Comparison of ENCODE assay signal across 8 cellular contexts in the genomic region with DNA sequence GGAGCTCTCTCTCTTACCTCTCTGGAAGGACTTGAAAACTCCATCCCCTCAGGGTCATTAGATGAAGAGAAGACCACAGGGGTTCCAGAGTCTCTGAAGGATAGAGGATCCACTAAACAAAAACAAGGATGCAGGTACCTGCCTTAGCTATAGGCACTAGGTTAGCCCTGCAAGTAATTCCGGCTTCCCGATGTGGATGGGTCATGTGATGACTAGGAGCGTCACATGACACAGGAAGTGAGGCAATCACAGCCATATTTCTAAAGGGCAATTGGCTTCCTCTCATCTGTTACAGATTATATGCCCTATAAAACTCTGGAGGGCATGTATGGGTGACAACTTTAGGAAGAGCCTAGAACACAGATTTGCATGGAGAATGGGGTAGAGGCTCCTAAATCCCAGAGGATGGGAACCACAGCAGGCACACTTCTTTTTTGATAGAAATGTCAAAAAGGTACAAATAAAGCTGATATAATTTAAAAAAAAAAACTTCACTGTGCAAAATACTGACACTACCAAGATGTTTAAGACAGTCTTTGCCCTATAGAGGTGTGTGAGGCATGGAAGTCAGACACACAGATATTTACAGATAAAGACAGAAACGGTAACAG. TPM values are rescaled to one million over a fixed set of nuclear protein-coding genes. Genes with fewer than 3 reads are reported as not detected.
DNase-seq lines count a peak whose midpoint lies in the region; ATAC-seq and TF ChIP-seq lines count a peak whose summit lies in the region.

No MANE protein-coding gene starts in this region.

- DNase-seq in DMS153 treated with DMSO at 0.1 percent for 48 hours (lab: John Stamatoyannopoulos, UW; ENCODE audit: unreplicated experiment): peak; percentile 92
- DNase-seq in Jurkat, Clone E6-1 (ENCODE audit: low read depth, low spot score): peak; percentile 82
- peak; percentile 68 for DNase-seq in activated CD8-positive, alpha-beta memory T cell treated with anti-CD3 and anti-CD28 coated beads, Interleukin-2, amount 50 U/mL, for 48 hours
- DNase-seq in erythroblast (lab: John Stamatoyannopoulos, UW): peak; percentile 82 to 86
- peak in 1 of 3 donors; percentile 90 for DNase-seq in mucosa of descending colon
- peak; percentile 80 for DNase-seq in stomach

- H3K4me3 ChIP-seq in Jurkat, Clone E6-1 (ENCODE audit: low read length): peak overlapping the region; percentile 58
- H3K4me3 ChIP-seq in OCI-LY3 (ENCODE audit: low read length) (peak overlapping the region; percentile 75), mucosa of descending colon (no peak overlapping the region), stomach (peak overlapping the region; percentile 35 to 49 (median 47))

- no peak for TF ChIP-seq EP300 in stomach (IDR thresholded peaks at IDR 0.05)

- H4K20me1 ChIP-seq in OCI-LY3 (ENCODE audit: insufficient read depth, low read length): no peaks in the 10 kb centered on the region

- H3K27ac ChIP-seq in OCI-LY3 (ENCODE audit: low read length): no peak overlapping the region
- peak overlapping the region in 4 of 5 donors; percentile 33 to 75 (median 56) for H3K27ac ChIP-seq in stomach

- H3K9me3 ChIP-seq in OCI-LY3 (ENCODE audit: insufficient read depth, low read length): no peaks in the 10 kb centered on the region
- H3K9me3 ChIP-seq in mucosa of descending colon: no peaks in the 10 kb centered on the region
- no peaks in the 10 kb centered on the region for H3K9me3 ChIP-seq in stomach

- intact Hi-C loops in mucosa of descending colon (cut with DNase I, micrococcal nuclease) (no loop called here), stomach (cut with DNase I; ENCODE audit: low total_unique reads) (no loop called here)

- H2AFZ ChIP-seq in OCI-LY3 (ENCODE audit: low read depth, low read length): peak overlapping the region; percentile 70; the same call in 1 of the 2 replicates

- no peaks in the 10 kb centered on the region for H3K27me3 ChIP-seq in OCI-LY3 (ENCODE audit: low read depth, low read length)
- no peaks in the 10 kb centered on the region for H3K27me3 ChIP-seq in stomach

- H3K4me2 ChIP-seq in OCI-LY3 (ENCODE audit: low read length): peak overlapping the region; percentile 63

- H3K79me2 ChIP-seq in OCI-LY3 (ENCODE audit: low read length): peaks cover 8% of the 10 kb centered on the region

- WGBS in stomach, 5 donors: 15 to 19% (median 16%) methylated on average over 4 of the region's 4 CpGs

- TF ChIP-seq POLR2A in erythroblast (IDR thresholded peaks at IDR 0.05; ENCODE audit: low read length) (peak; percentile 22), stomach (IDR thresholded peaks at IDR 0.05) (no peak)

- peaks cover 27% of the 10 kb centered on the region for H3K4me1 ChIP-seq in OCI-LY3 (ENCODE audit: low read length)
- H3K4me1 ChIP-seq in mucosa of descending colon (ENCODE audit: low read depth): peaks cover 30% of the 10 kb centered on the region
- H3K4me1 ChIP-seq in stomach: peaks cover 30 to 56% (median 46%) of the 10 kb centered on the region in 4 donors

- no peaks in the 10 kb centered on the region for H3K36me3 ChIP-seq in OCI-LY3 (replicated peaks; ENCODE audit: low read depth, low read length)
- no peaks in the 10 kb centered on the region for H3K36me3 ChIP-seq in mucosa of descending colon (ENCODE audit: low read depth)
- H3K36me3 ChIP-seq in stomach: peaks cover 15 to 36% (median 33%) of the 10 kb centered on the region in 4 donors

- H3K9ac ChIP-seq in OCI-LY3 (ENCODE audit: low read length): 0 out of 2 replicates have a peak overlapping the region, but pooled peaks have one; percentile 17

- no peak for TF ChIP-seq CTCF in OCI-LY3 (IDR thresholded peaks at IDR 0.05; ENCODE audit: low read depth, low read length)
- no peak for TF ChIP-seq CTCF in mucosa of descending colon (IDR thresholded peaks at IDR 0.05)
- no peak for TF ChIP-seq CTCF in stomach (IDR thresholded peaks at IDR 0.05)

- peak; percentile 68 for ATAC-seq in mucosa of descending colon
- ATAC-seq in HG03280 (IDR thresholded peaks at IDR 0.05; ENCODE audit: unreplicated experiment): no peak

RNA-seq across cellular contexts. Expression of gene ENTREP3, which starts 14.1 kb away (rescaled TPM):
- polyA plus RNA-seq in Jurkat, Clone E6-1 (2012; ENCODE audit: insufficient read depth, insufficient read length): 18.4 TPM
- total RNA-seq in mucosa of descending colon (10 to 100 TPM; 16.9 to 42.6 (median 20.4) TPM), stomach (10 to 100 TPM in 4 of 5 donors, 1 to 10 TPM in 1; 2.8 to 77.9 (median 19.6) TPM)
- 10 to 100 TPM in 2 of 3 donors, 1 to 10 TPM in 1; 9.7 to 20.5 (median 11.6) TPM for polyA plus RNA-seq in stomach

RNA-seq across cellular contexts. Expression of gene SCAMP3, which starts 21.0 kb away (rescaled TPM):
- 92.0 TPM for polyA plus RNA-seq in Jurkat, Clone E6-1 (2012; ENCODE audit: insufficient read depth, insufficient read length)
- 10 to 100 TPM; 43.6 to 53.4 (median 46.8) TPM for total RNA-seq in mucosa of descending colon
- total RNA-seq in stomach: 10 to 100 TPM in 4 of 5 donors, 1 to 10 TPM in 1; 7.0 to 32.6 (median 24.1) TPM
- polyA plus RNA-seq in stomach: 10 to 100 TPM; 25.8 to 48.4 (median 45.4) TPM

RNA-seq across cellular contexts. Expression of gene CLK2, which starts 32.1 kb away (rescaled TPM):
- 84.2 TPM for polyA plus RNA-seq in Jurkat, Clone E6-1 (2012; ENCODE audit: insufficient read depth, insufficient read length)
- 10 to 100 TPM; 43.7 to 51.7 (median 47.8) TPM for total RNA-seq in mucosa of descending colon
- 10 to 100 TPM; 29.7 to 77.6 (median 53.6) TPM for total RNA-seq in stomach
- polyA plus RNA-seq in stomach: 10 to 100 TPM; 16.0 to 46.4 (median 17.0) TPM

RNA-seq across cellular contexts. Expression of gene MTX1, which starts 32.7 kb away (rescaled TPM):
- polyA plus RNA-seq in Jurkat, Clone E6-1 (2012; ENCODE audit: insufficient read depth, insufficient read length): 75.4 TPM
- 10 to 100 TPM; 26.1 to 41.1 (median 35.6) TPM for total RNA-seq in mucosa of descending colon
- 10 to 100 TPM in 4 of 5 donors, 1 to 10 TPM in 1; 1.2 to 54.9 (median 25.2) TPM for total RNA-seq in stomach
- 10 to 100 TPM; 48.3 to 71.1 (median 58.2) TPM for polyA plus RNA-seq in stomach

RNA-seq across cellular contexts. Expression of gene THBS3, which starts 33.5 kb away (rescaled TPM):
- polyA plus RNA-seq in Jurkat, Clone E6-1 (2012; ENCODE audit: insufficient read depth, insufficient read length): 13.8 TPM
- total RNA-seq in mucosa of descending colon (10 to 100 TPM; 22.4 to 35.9 (median 33.9) TPM), stomach (10 to 100 TPM; 11.0 to 65.9 (median 25.4) TPM)
- polyA plus RNA-seq in stomach: 10 to 100 TPM; 11.0 to 27.9 (median 17.8) TPM
